8 cellular contexts compared by ENCODE assay signal in genomic region chr10:24920907-24921881, GRCh38. TPM values are rescaled to one million over a fixed set of nuclear protein-coding genes. Genes with fewer than 3 reads are reported as not detected.
DNase-seq lines count a peak whose midpoint lies in the region; ATAC-seq and TF ChIP-seq lines count a peak whose summit lies in the region.

No MANE protein-coding gene starts in this region.

- TF ChIP-seq CTCF in DND-41 (IDR thresholded peaks at IDR 0.05; ENCODE audit: borderline replicate concordance, extremely low read depth, low read length, poor library complexity, severe bottlenecking) (no peak), right atrium auricular region (IDR thresholded peaks at IDR 0.05) (no peak)

- no peaks in the 10 kb centered on the region for H3K79me2 ChIP-seq in DND-41 (ENCODE audit: insufficient read depth, low read length)

- peaks cover 26 to 28% of the 10 kb centered on the region in 2 donors for H3K36me3 Mint-ChIP-seq in activated naive CD4-positive, alpha-beta T cell treated with anti-CD3 and anti-CD28 coated beads, Interleukin-2, amount 50 U/mL, for 72 hours

- H3K4me3 ChIP-seq in DND-41 (ENCODE audit: low read depth in 1 of 2, low read length in 2 of 2) (no peak overlapping the region), right atrium auricular region (no peak overlapping the region), skeletal muscle tissue (ENCODE audit: low read length in 3 of 3) (no peak overlapping the region)

- H3K27me3 ChIP-seq in DND-41 (ENCODE audit: insufficient read depth, low read length, poor library complexity) (no peaks in the 10 kb centered on the region), right atrium auricular region (no peaks in the 10 kb centered on the region), skeletal muscle tissue (ENCODE audit: control insufficient read depth in 3 of 3, insufficient read depth in 3 of 3, low read length in 3 of 3) (no peaks in the 10 kb centered on the region)

- H3K4me2 ChIP-seq in DND-41 (ENCODE audit: insufficient read depth, low read length), result no peak overlapping the region

- H3K9ac ChIP-seq in DND-41 (ENCODE audit: low read depth, low read length) (no peak overlapping the region), skeletal muscle tissue (ENCODE audit: low read depth in 1 of 3, low read length in 3 of 3) (no peak overlapping the region)

- H3K4me1 ChIP-seq in DND-41 (ENCODE audit: insufficient read depth, low read length) (peaks cover 11% of the 10 kb centered on the region), right atrium auricular region (peaks cover 0 to 7% of the 10 kb centered on the region in 2 donors), skeletal muscle tissue (ENCODE audit: control insufficient read depth in 3 of 3, insufficient read depth in 3 of 3, low read length in 3 of 3) (no peaks in the 10 kb centered on the region)

- ATAC-seq in DND-41 (ENCODE audit: insufficient read depth, low read depth), result peak; percentile 71
- peak; percentile 91 for ATAC-seq in GM21723 (IDR thresholded peaks at IDR 0.05; ENCODE audit: unreplicated experiment)
- peak; percentile 93 to 94 for ATAC-seq in activated naive CD4-positive, alpha-beta T cell treated with anti-CD3 and anti-CD28 coated beads, Interleukin-2, amount 50 U/mL, for 72 hours

- H3K9me3 ChIP-seq in DND-41 (ENCODE audit: insufficient read depth, low read length, severe bottlenecking) (peaks cover 2% of the 10 kb centered on the region), right atrium auricular region (no peaks in the 10 kb centered on the region), skeletal muscle tissue (ENCODE audit: control insufficient read depth in 3 of 3, low read length in 3 of 3) (no peaks in the 10 kb centered on the region)

- peaks cover 11 to 26% of the 10 kb centered on the region in 2 donors for H3K9me3 Mint-ChIP-seq in activated naive CD4-positive, alpha-beta T cell treated with anti-CD3 and anti-CD28 coated beads, Interleukin-2, amount 50 U/mL, for 72 hours

- no peaks in the 10 kb centered on the region for H4K20me1 ChIP-seq in DND-41 (ENCODE audit: insufficient read depth, low read length)

- DNase-seq in DND-41 (peak; percentile 21), M059J (ENCODE audit: low read depth) (peak; percentile 87), right atrium auricular region (ENCODE audit: low spot score) (peak; percentile 87), SKM-1 treated with dmso at 0.1 percent for 144 hours (lab: John Stamatoyannopoulos, UW; ENCODE audit: unreplicated experiment) (no peak)
- peak; percentile 49 to 60 for DNase-seq in activated naive CD4-positive, alpha-beta T cell treated with anti-CD3 and anti-CD28 coated beads, Interleukin-2, amount 50 U/mL, for 72 hours (ENCODE audit: low spot score in 2 of 2)
- no peak for DNase-seq in central memory CD4-positive, alpha-beta T cell

- H3K27ac Mint-ChIP-seq in activated naive CD4-positive, alpha-beta T cell treated with anti-CD3 and anti-CD28 coated beads, Interleukin-2, amount 50 U/mL, for 72 hours, result peak overlapping the region; percentile 64 to 93

- H3K27ac ChIP-seq in DND-41 (ENCODE audit: low read length) (peak overlapping the region; percentile 33; the same call in 1 of the 2 replicates), right atrium auricular region (peak overlapping the region in 1 of 2 donors; percentile 30), skeletal muscle tissue (ENCODE audit: low read depth, low read length) (peak overlapping the region; percentile 28)

- H3K36me3 ChIP-seq in DND-41 (ENCODE audit: insufficient read depth, low read length) (no peaks in the 10 kb centered on the region), right atrium auricular region (no peaks in the 10 kb centered on the region), skeletal muscle tissue (ENCODE audit: control insufficient read depth in 3 of 3, insufficient read depth in 3 of 3, low read length in 3 of 3) (no peaks in the 10 kb centered on the region)

- H2AFZ ChIP-seq in DND-41 (ENCODE audit: low read depth, low read length), result no peak overlapping the region

RNA-seq across cellular contexts. Expression of gene PRTFDC1, which starts 31.2 kb away (rescaled TPM):
- 15.3 and 18.0 TPM in 2 replicates for total RNA-seq in M059J (2014; rRNA removed; shearing (Covaris generic))
- total RNA-seq in activated naive CD4-positive, alpha-beta T cell treated with anti-CD3 and anti-CD28 coated beads, Interleukin-2, amount 50 U/mL, for 72 hours, result 1 to 10 TPM in 1 of 2 donors, under 1 TPM in 1; 0.70 to 1.1 TPM
- 1 to 10 TPM; 4.0 to 5.6 TPM for total RNA-seq in right atrium auricular region
- total RNA-seq in skeletal muscle tissue, result 6.8 TPM

Comparison
In these comparisons a context has a peak if more than half of its experiments do, and no peak if none do; other contexts are left out.
1. DNase-seq: peak in DND-41 (single experiment), M059J (single experiment), activated naive CD4-positive, alpha-beta T cell treated with anti-CD3 and anti-CD28 coated beads, Interleukin-2, amount 50 U/mL, for 72 hours (2 of 2) and right atrium auricular region (single experiment); none in SKM-1 treated with dmso at 0.1 percent for 144 hours (single experiment) and central memory CD4-positive, alpha-beta T cell (single experiment).
2. Peak in every context shown above with its lines, with median percentiles within 50 percentile points of each other: ATAC-seq.